ENCODE assay signal across 9 cellular contexts in genomic region chr3:2765002-2765579, GRCh38.
A peak's percentile ranks its signal among the peaks of the same experiment; 100 is the strongest.
DNase-seq lines count a peak whose midpoint lies in the region; ATAC-seq and TF ChIP-seq lines count a peak whose summit lies in the region.
"Had no signal": no experiment of that assay in that cellular context is flagged by ENCODE, and none has a peak within 500 bp of the region (broad histone marks: within the 10 kb centered on the region; RNA-seq: fewer than 3 reads in every experiment).

No MANE protein-coding gene starts in this region.

- TF ChIP-seq CTCF in right lobe of liver (IDR thresholded peaks at IDR 0.05) (peak; percentile 36 to 58 (median 56)), suprapubic skin (IDR thresholded peaks at IDR 0.05) (no peak)

- H3K4me1 ChIP-seq in right lobe of liver (no peaks in the 10 kb centered on the region), suprapubic skin (no peaks in the 10 kb centered on the region)

- intact Hi-C loops in right lobe of liver (cut with DNase I), result loop anchor here in 1 of 2 donors (10.0 kb wide), 1 partner anchor 150 kb away; no protein-coding TSS in a partner anchor

- ATAC-seq in GM18867 (IDR thresholded peaks at IDR 0.05; ENCODE audit: unreplicated experiment) (peak; percentile 91), HG02981 (IDR thresholded peaks at IDR 0.05; ENCODE audit: unreplicated experiment) (peak; percentile 86), right lobe of liver (peak; percentile 88 to 99 (median 94))

- TF ChIP-seq EP300 in suprapubic skin (IDR thresholded peaks at IDR 0.05), result no peak

- H3K27ac ChIP-seq in right lobe of liver, result no peak overlapping the region
- no peak overlapping the region for H3K27ac ChIP-seq in suprapubic skin
- H3K27ac ChIP-seq: skin epidermis had no signal

- TF ChIP-seq POLR2A in right lobe of liver (IDR thresholded peaks at IDR 0.05) (no peak), suprapubic skin (IDR thresholded peaks at IDR 0.05) (no peak)

- DNase-seq in NCI-H69 (lab: John Stamatoyannopoulos, UW), result peak; percentile 34
- peak in 1 of 3 donors; percentile 55 for DNase-seq in right lobe of liver
- no peak for DNase-seq in A172 (ENCODE audit: low spot score)
- DNase-seq in suprapubic skin (ENCODE audit: low spot score in 2 of 2), result no peak
- no peak for DNase-seq in DMS114 treated with DMSO at 0.1 percent for 48 hours (lab: John Stamatoyannopoulos, UW; ENCODE audit: unreplicated experiment)
- no peak for DNase-seq in SKM-1 (lab: John Stamatoyannopoulos, UW; ENCODE audit: unreplicated experiment)

- H3K27me3 ChIP-seq in right lobe of liver (no peaks in the 10 kb centered on the region), suprapubic skin (no peaks in the 10 kb centered on the region)

- H3K36me3 ChIP-seq in right lobe of liver (no peaks in the 10 kb centered on the region), suprapubic skin (no peaks in the 10 kb centered on the region)

- H3K9me3 ChIP-seq in right lobe of liver (no peaks in the 10 kb centered on the region), suprapubic skin (no peaks in the 10 kb centered on the region)

- H3K4me3 ChIP-seq in right lobe of liver, result no peak overlapping the region
- no peak overlapping the region for H3K4me3 ChIP-seq in suprapubic skin
- H3K4me3 ChIP-seq: skin epidermis had no signal

- WGBS in right lobe of liver (ENCODE audit: insufficient coverage, low coverage, low lambda C conversion rate, missing lambda C conversion rate), result 11% methylated on average over 9 of the region's 9 CpGs
- WGBS in suprapubic skin, result 51% methylated on average over 9 of the region's 9 CpGs

Comparison
In these comparisons a context has a peak if more than half of its experiments do, and no peak if none do; other contexts are left out.
1. CTCF ChIP-seq: peak in right lobe of liver (4 of 4); none in suprapubic skin (0 of 2).
2. Peak in every context shown above with its lines, with median percentiles within 50 percentile points of each other: ATAC-seq.